ENCODE assay signal across 38 cellular contexts in genomic region chrX:47243351-47243750, GRCh38.
"Had no signal": no experiment of that assay in that cellular context is flagged by ENCODE, and none has a peak within 500 bp of the region (broad histone marks: within the 10 kb centered on the region; RNA-seq: fewer than 3 reads in every experiment).

No MANE protein-coding gene starts in this region.

- H3K36me3 ChIP-seq: breast epithelium had no signal

- ATAC-seq: activated CD8-positive, alpha-beta T cell treated with anti-CD3 and anti-CD28 coated beads for 36 hours; activated naive CD4-positive, alpha-beta T cell treated with anti-CD3 and anti-CD28 coated beads, Interleukin-2, amount 50 U/mL, for 72 hours; activated T-cell treated with anti-CD3 and anti-CD28 coated beads, Interleukin-2, amount 50 U/mL, for 4 hours; activated T-cell treated with anti-CD3 and anti-CD28 coated beads, Interleukin-2, amount 50 U/mL, for 72 hours; activated T-helper 17 cell treated with anti-CD3 and anti-CD28 coated beads, Interleukin-2, amount 50 U/mL, for 72 hours; body of pancreas had no signal

- H3K4me1 Mint-ChIP-seq: activated B cell treated with CpG ODN at 0.5 μM for 24 hours; activated naive CD8-positive, alpha-beta T cell treated with anti-CD3 and anti-CD28 coated beads for 36 hours had no signal

- H3K4me1 ChIP-seq: adrenal gland, body of pancreas, breast epithelium had no signal

- H3K4me3 ChIP-seq: adrenal gland, body of pancreas, breast epithelium had no signal

- H3K27ac ChIP-seq: adrenal gland, body of pancreas, brain microvascular endothelial cell, breast epithelium, VCaP had no signal

- FAIRE-seq: astrocyte, TTC549 had no signal

- DNase-seq: activated B cell treated with CpG ODN at 0.5 μM for 24 hours; activated CD4-positive, alpha-beta memory T cell treated with anti-CD3 and anti-CD28 coated beads for 36 hours; activated CD4-positive, alpha-beta T cell treated with anti-CD3 and anti-CD28 coated beads for 4 hours; activated CD4-positive, alpha-beta T cell treated with anti-CD3 and anti-CD28 coated beads, Interleukin-2, amount 10 ng/mL, durations not matched to agents 24 days and 14 days; activated CD4-positive, alpha-beta T cell treated with anti-CD3 and anti-CD28 coated beads, Interleukin-2, amount 50 U/mL, for 1 hour; activated CD4-positive, alpha-beta T cell treated with anti-CD3 and anti-CD28 coated beads, Interleukin-2, amount 50 U/mL, for 4 hours; activated CD4-positive, CD25-positive, alpha-beta regulatory T cell treated with anti-CD3 and anti-CD28 coated beads, Interleukin-2, amount 50 U/mL, for 72 hours; activated CD8-positive, alpha-beta memory T cell treated with anti-CD3 and anti-CD28 coated beads, Interleukin-2, amount 50 U/mL, for 4 hours; activated CD8-positive, alpha-beta T cell treated with anti-CD3 and anti-CD28 coated beads for 36 hours; activated effector memory CD4-positive, alpha-beta T cell treated with anti-CD3 and anti-CD28 coated beads, Interleukin-2, amount 50 U/mL, for 16 hours; activated gamma-delta T cell treated with Interleukin-2 at 50 U/mL for 16 hours; activated naive CD4-positive, alpha-beta T cell; activated naive CD4-positive, alpha-beta T cell treated with anti-CD3 and anti-CD28 coated beads for 36 hours; activated naive CD4-positive, alpha-beta T cell treated with anti-CD3 and anti-CD28 coated beads, Interleukin-2, amount 50 U/mL, for 16 hours; activated naive CD8-positive, alpha-beta T cell treated with anti-CD3 and anti-CD28 coated beads for 36 hours; activated T-cell treated with anti-CD3 and anti-CD28 coated beads for 4 hours; activated T-cell treated with anti-CD3 and anti-CD28 coated beads, Interleukin-2, amount 50 U/mL, for 1 hour; activated T-cell treated with anti-CD3 and anti-CD28 coated beads, Interleukin-2, amount 50 U/mL, for 4 hours; activated T-cell treated with anti-CD3 and anti-CD28 coated beads, Interleukin-2, amount 50 U/mL, for 72 hours; adrenal gland; amniotic stem cell; body of pancreas; brain microvascular endothelial cell; caudate nucleus; cerebellar nuclear complex; T-helper 1 cell; T-helper 2 cell; T-helper 9 cell had no signal

- H3K27me3 Mint-ChIP-seq: activated B cell treated with CpG ODN at 0.5 μM for 24 hours; activated CD4-positive, alpha-beta memory T cell treated with anti-CD3 and anti-CD28 coated beads for 36 hours; activated CD4-positive, alpha-beta T cell treated with anti-CD3 and anti-CD28 coated beads, Interleukin-2, amount 10 ng/mL, durations not matched to agents 24 days and 14 days; activated CD8-positive, alpha-beta T cell treated with anti-CD3 and anti-CD28 coated beads for 36 hours; activated naive CD8-positive, alpha-beta T cell treated with anti-CD3 and anti-CD28 coated beads for 36 hours; activated T-helper 17 cell treated with anti-CD3 and anti-CD28 coated beads, Interleukin-2, amount 50 U/mL, for 72 hours; central memory CD8-positive, alpha-beta T cell had no signal

- H3K9me3 Mint-ChIP-seq: activated B cell treated with CpG ODN at 0.5 μM for 24 hours; activated CD4-positive, alpha-beta memory T cell treated with anti-CD3 and anti-CD28 coated beads for 36 hours; activated CD4-positive, alpha-beta T cell treated with anti-CD3 and anti-CD28 coated beads, Interleukin-2, amount 10 ng/mL, durations not matched to agents 24 days and 14 days; activated CD8-positive, alpha-beta T cell treated with anti-CD3 and anti-CD28 coated beads for 36 hours; activated naive CD4-positive, alpha-beta T cell treated with anti-CD3 and anti-CD28 coated beads for 36 hours; activated naive CD4-positive, alpha-beta T cell treated with anti-CD3 and anti-CD28 coated beads, Interleukin-2, amount 50 U/mL, for 72 hours; activated naive CD8-positive, alpha-beta T cell treated with anti-CD3 and anti-CD28 coated beads for 36 hours; activated T-cell treated with anti-CD3 and anti-CD28 coated beads, Interleukin-2, amount 50 U/mL, for 4 hours; activated T-cell treated with anti-CD3 and anti-CD28 coated beads, Interleukin-2, amount 50 U/mL, for 72 hours; activated T-helper 1 cell treated with anti-CD3 and anti-CD28 coated beads, Interleukin-12 subunit alpha, Interleukin-12 subunit beta, Interleukin-2, Interleukin-4 antibody, amounts not matched to agents 30 ng/mL and 10 ng/mL and 1 ng/mL, durations not matched to agents 14 hours and 24 hours and 36 hours; activated T-helper 17 cell treated with anti-CD3 and anti-CD28 coated beads, Interleukin-2, amount 50 U/mL, for 72 hours; central memory CD8-positive, alpha-beta T cell; T-helper 1 cell treated with Interleukin-12 subunit alpha and Interleukin-12 subunit beta and Interleukin-4 antibody, amounts not matched to agents 30 μg/mL and 1 μg/mL, for 36 hours; T-helper 2 cell treated with Interferon-gamma antibody and Interleukin-4, amounts not matched to agents 5 μg/mL and 100 μg/mL, for 36 hours had no signal

- H3K27ac Mint-ChIP-seq: activated B cell treated with CpG ODN at 0.5 μM for 24 hours; activated CD4-positive, alpha-beta memory T cell treated with anti-CD3 and anti-CD28 coated beads for 36 hours; activated CD4-positive, alpha-beta T cell treated with anti-CD3 and anti-CD28 coated beads, Interleukin-2, amount 10 ng/mL, durations not matched to agents 24 days and 14 days; activated CD8-positive, alpha-beta T cell treated with anti-CD3 and anti-CD28 coated beads for 36 hours; activated naive CD4-positive, alpha-beta T cell treated with anti-CD3 and anti-CD28 coated beads for 36 hours; activated naive CD4-positive, alpha-beta T cell treated with anti-CD3 and anti-CD28 coated beads, Interleukin-2, amount 50 U/mL, for 72 hours; activated naive CD8-positive, alpha-beta T cell treated with anti-CD3 and anti-CD28 coated beads for 36 hours; activated T-cell treated with anti-CD3 and anti-CD28 coated beads, Interleukin-2, amount 50 U/mL, for 72 hours; activated T-helper 1 cell treated with anti-CD3 and anti-CD28 coated beads, Interleukin-12 subunit alpha, Interleukin-12 subunit beta, Interleukin-2, Interleukin-4 antibody, amounts not matched to agents 30 ng/mL and 10 ng/mL and 1 ng/mL, durations not matched to agents 14 hours and 24 hours and 36 hours; activated T-helper 17 cell treated with anti-CD3 and anti-CD28 coated beads, Interleukin-2, amount 50 U/mL, for 72 hours; T-helper 1 cell treated with Interleukin-12 subunit alpha and Interleukin-12 subunit beta and Interleukin-4 antibody, amounts not matched to agents 30 μg/mL and 1 μg/mL, for 36 hours; T-helper 2 cell treated with Interferon-gamma antibody and Interleukin-4, amounts not matched to agents 5 μg/mL and 100 μg/mL, for 36 hours had no signal

- H3K36me3 Mint-ChIP-seq: activated naive CD4-positive, alpha-beta T cell treated with anti-CD3 and anti-CD28 coated beads, Interleukin-2, amount 50 U/mL, for 72 hours had no signal

- H3K27me3 ChIP-seq: adrenal gland, body of pancreas, brain microvascular endothelial cell had no signal

- H3K9me3 ChIP-seq: adrenal gland, body of pancreas, breast epithelium had no signal

- H3K4me3 Mint-ChIP-seq: activated B cell treated with CpG ODN at 0.5 μM for 24 hours; activated CD4-positive, alpha-beta memory T cell treated with anti-CD3 and anti-CD28 coated beads for 36 hours; activated CD4-positive, alpha-beta T cell treated with anti-CD3 and anti-CD28 coated beads, Interleukin-2, amount 10 ng/mL, durations not matched to agents 24 days and 14 days; activated CD8-positive, alpha-beta T cell treated with anti-CD3 and anti-CD28 coated beads for 36 hours; activated naive CD4-positive, alpha-beta T cell treated with anti-CD3 and anti-CD28 coated beads for 36 hours; activated naive CD8-positive, alpha-beta T cell treated with anti-CD3 and anti-CD28 coated beads for 36 hours; activated T-cell treated with anti-CD3 and anti-CD28 coated beads, Interleukin-2, amount 50 U/mL, for 4 hours; activated T-cell treated with anti-CD3 and anti-CD28 coated beads, Interleukin-2, amount 50 U/mL, for 72 hours; activated T-helper 1 cell treated with anti-CD3 and anti-CD28 coated beads, Interleukin-12 subunit alpha, Interleukin-12 subunit beta, Interleukin-2, Interleukin-4 antibody, amounts not matched to agents 30 ng/mL and 10 ng/mL and 1 ng/mL, durations not matched to agents 14 hours and 24 hours and 36 hours; activated T-helper 17 cell treated with anti-CD3 and anti-CD28 coated beads, Interleukin-2, amount 50 U/mL, for 72 hours; central memory CD8-positive, alpha-beta T cell; T-helper 1 cell treated with Interleukin-12 subunit alpha and Interleukin-12 subunit beta and Interleukin-4 antibody, amounts not matched to agents 30 μg/mL and 1 μg/mL, for 36 hours; T-helper 2 cell treated with Interferon-gamma antibody and Interleukin-4, amounts not matched to agents 5 μg/mL and 100 μg/mL, for 36 hours had no signal
